Comparison of ENCODE assay signal across 8 cellular contexts in the genomic region with DNA sequence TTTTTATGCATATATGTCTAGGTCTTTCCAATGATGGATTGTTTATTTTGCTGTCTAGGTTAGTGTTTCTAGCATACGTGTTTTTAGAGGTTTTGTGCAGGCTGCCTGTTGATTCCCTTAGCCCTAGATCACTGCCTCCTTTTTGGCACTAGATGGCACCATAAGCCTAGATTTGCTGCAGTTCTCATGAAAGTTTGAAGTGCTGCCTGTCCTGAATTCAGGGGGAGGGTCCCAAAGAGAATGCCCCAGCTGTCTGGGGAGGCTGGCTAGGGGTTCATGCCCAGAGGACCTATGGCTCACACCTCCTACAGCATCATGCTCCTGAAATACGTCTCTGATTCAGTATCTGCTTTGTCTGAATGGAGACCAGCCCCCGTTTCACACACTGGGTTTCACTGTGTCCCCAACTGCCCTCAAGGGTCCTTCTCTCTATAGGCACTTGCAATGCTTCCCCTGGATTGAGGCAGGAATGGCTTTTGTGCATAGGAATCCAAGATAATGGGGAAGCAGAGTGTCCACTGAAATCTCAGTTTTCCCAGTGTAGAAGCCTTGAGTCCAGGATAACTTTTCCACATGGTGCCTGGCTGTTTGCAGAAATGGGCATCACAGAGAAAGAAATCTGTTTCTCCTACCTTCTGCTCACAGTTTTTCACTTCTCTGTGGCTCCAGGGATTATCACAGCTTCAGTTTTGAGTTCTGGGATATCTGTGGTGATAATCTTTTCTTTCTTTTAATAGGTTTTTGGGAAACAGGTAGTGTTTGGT. TPM values are rescaled to one million over a fixed set of nuclear protein-coding genes. Genes with fewer than 3 reads are reported as not detected.
A peak's percentile ranks its signal among the peaks of the same experiment; 100 is the strongest.
DNase-seq lines count a peak whose midpoint lies in the region; ATAC-seq, FAIRE-seq and TF ChIP-seq lines count a peak whose summit lies in the region.

No MANE protein-coding gene starts in this region.

- H3K9me3 ChIP-seq in AG04450 (ENCODE audit: control insufficient read depth, insufficient read depth, low read length), result peaks cover 7% of the 10 kb centered on the region

- peaks cover 5% of the 10 kb centered on the region for H3K9me3 Mint-ChIP-seq in stimulated activated effector memory CD8-positive, alpha-beta T cell treated with anti-CD3 and anti-CD28 coated beads, Interleukin-12 subunit alpha, Interleukin-12 subunit beta, amount 100 ng/mL, for 72 hours

- peaks cover 6% of the 10 kb centered on the region for H3K4me1 Mint-ChIP-seq in stimulated activated effector memory CD8-positive, alpha-beta T cell treated with anti-CD3 and anti-CD28 coated beads, Interleukin-12 subunit alpha, Interleukin-12 subunit beta, amount 100 ng/mL, for 72 hours

- H3K4me3 ChIP-seq in AG04450 (ENCODE audit: low read depth, low read length), result no peak overlapping the region
- no peak overlapping the region for H3K4me3 ChIP-seq in WI38 (ENCODE audit: low read depth, low read length)
- H3K4me3 ChIP-seq in choroid plexus epithelial cell (ENCODE audit: low read depth, low read length), result no peak overlapping the region

- FAIRE-seq in GM12892 (lab: Jason Lieb, UNC), result peak; percentile 89

- POLR2A ChIA-PET in AG04450 (lab: Yijun Ruan, JAX), result no interaction called here

- H3K36me3 Mint-ChIP-seq in stimulated activated effector memory CD8-positive, alpha-beta T cell treated with anti-CD3 and anti-CD28 coated beads, Interleukin-12 subunit alpha, Interleukin-12 subunit beta, amount 100 ng/mL, for 72 hours, result no peaks in the 10 kb centered on the region

- no peak overlapping the region for H3K27ac ChIP-seq in AG04450 (ENCODE audit: low read depth, low read length)

- H3K4me3 Mint-ChIP-seq in stimulated activated effector memory CD8-positive, alpha-beta T cell treated with anti-CD3 and anti-CD28 coated beads, Interleukin-12 subunit alpha, Interleukin-12 subunit beta, amount 100 ng/mL, for 72 hours, result no peak overlapping the region

- TF ChIP-seq CTCF in AG04450 (IDR thresholded peaks at IDR 0.05; ENCODE audit: low read depth, low read length) (peak; percentile 94), WI38 (IDR thresholded peaks at IDR 0.05; ENCODE audit: low read depth, low read length) (peak; percentile 81), choroid plexus epithelial cell (conservative IDR thresholded peaks at IDR 0.05; ENCODE audit: low read depth, low read length) (peak; percentile 96)

- no peak for DNase-seq in AG04450 (ENCODE audit: low read depth, low spot score)
- DNase-seq in GM12892 (ENCODE audit: insufficient read length), result peak; percentile 32
- DNase-seq in NCI-H2171 (lab: John Stamatoyannopoulos, UW), result peak; percentile 38
- peak; percentile 88 for DNase-seq in choroid plexus epithelial cell (ENCODE audit: low read depth)
- no peak for DNase-seq in left lobe of liver (ENCODE audit: low spot score)
- DNase-seq in stimulated activated effector memory CD8-positive, alpha-beta T cell treated with anti-CD3 and anti-CD28 coated beads, Interleukin-12 subunit alpha, Interleukin-12 subunit beta, amount 100 ng/mL, for 72 hours (ENCODE audit: low spot score in 2 of 2), result peak; percentile 12 to 62

- CTCF ChIA-PET in AG04450 (lab: Charles Lee), result interaction anchor here (0.8 to 3.1 kb wide), 6 partner anchors 111 to 676 kb away, joined by 3 to 13 read pairs (median 4); no protein-coding TSS in a partner anchor

- TF ChIP-seq POLR2A in GM12892 (IDR thresholded peaks at IDR 0.05; ENCODE audit: low read depth, low read length), result no peak

- no peaks in the 10 kb centered on the region for H3K27me3 ChIP-seq in AG04450 (ENCODE audit: control insufficient read depth, insufficient read depth, low read length)

- peak; percentile 91 for ATAC-seq in left lobe of liver
- ATAC-seq in stimulated activated effector memory CD8-positive, alpha-beta T cell treated with anti-CD3 and anti-CD28 coated beads, Interleukin-12 subunit alpha, Interleukin-12 subunit beta, amount 100 ng/mL, for 72 hours, result peak; percentile 74
- no peak for ATAC-seq in GM18873 (IDR thresholded peaks at IDR 0.05; ENCODE audit: low FRiP score, unreplicated experiment)

- H3K27ac Mint-ChIP-seq in stimulated activated effector memory CD8-positive, alpha-beta T cell treated with anti-CD3 and anti-CD28 coated beads, Interleukin-12 subunit alpha, Interleukin-12 subunit beta, amount 100 ng/mL, for 72 hours, result no peak overlapping the region

RNA-seq across cellular contexts. Expression of gene TXNRD1, which starts 14.2 kb away (rescaled TPM):
- polyA plus RNA-seq in AG04450 (2011; rRNA removed), result 673 and 740 TPM in 2 replicates
- 890 and 1,035 TPM in 2 replicates for polyA minus RNA-seq in AG04450 (2011; rRNA and poly(A)+ RNA removed)
- polyA plus RNA-seq in GM12892 (2012; ENCODE audit: missing spikeins), result 39.6 TPM
- total RNA-seq in left lobe of liver, result 49.8 TPM

Comparison
In these comparisons a context has a peak if more than half of its experiments do, and no peak if none do; other contexts are left out.
1. DNase-seq: peak in GM12892 (single experiment), NCI-H2171 (single experiment), choroid plexus epithelial cell (single experiment) and stimulated activated effector memory CD8-positive, alpha-beta T cell treated with anti-CD3 and anti-CD28 coated beads, Interleukin-12 subunit alpha, Interleukin-12 subunit beta, amount 100 ng/mL, for 72 hours (2 of 2); none in AG04450 (single experiment) and left lobe of liver (single experiment).
2. Peak in every context shown above with its lines, with median percentiles within 50 percentile points of each other: CTCF ChIP-seq.